ENCODE assay signal across 8 cellular contexts in the genomic region with DNA sequence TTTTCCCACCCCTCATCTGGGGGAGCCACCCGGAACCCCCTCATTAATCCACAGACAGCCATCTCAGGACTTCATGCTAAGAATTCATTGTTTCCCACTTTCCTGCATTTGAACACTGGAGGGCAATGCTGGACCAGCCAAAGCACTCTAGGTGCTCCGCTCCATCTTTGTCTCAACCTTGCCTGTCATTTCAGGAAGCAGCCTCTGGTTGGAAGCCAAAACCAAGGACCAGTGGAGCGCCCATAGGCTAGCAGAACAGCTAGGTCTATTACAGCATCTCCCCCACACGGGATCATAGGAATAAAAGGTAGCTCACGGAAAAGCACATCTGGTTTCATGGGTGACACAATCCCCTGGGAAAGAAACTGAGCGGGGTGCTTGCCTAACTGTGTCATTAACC.
DNase-seq lines count a peak whose midpoint lies in the region; ATAC-seq and TF ChIP-seq lines count a peak whose summit lies in the region.

No MANE protein-coding gene starts in this region.

- H3K4me3 Mint-ChIP-seq in activated CD4-positive, alpha-beta T cell treated with anti-CD3 and anti-CD28 coated beads, Interleukin-2, amount 10 ng/mL, durations not matched to agents 24 days and 14 days: no peak overlapping the region

- H3K27me3 ChIP-seq in KMS-11 (ENCODE audit: insufficient read depth, low read depth): no peaks in the 10 kb centered on the region
- peaks cover 30% of the 10 kb centered on the region for H3K27me3 ChIP-seq in gastroesophageal sphincter

- H3K27ac Mint-ChIP-seq in activated CD4-positive, alpha-beta T cell treated with anti-CD3 and anti-CD28 coated beads, Interleukin-2, amount 10 ng/mL, durations not matched to agents 24 days and 14 days: peak overlapping the region; percentile 48

- intact Hi-C loops in activated CD4-positive, alpha-beta T cell treated with anti-CD3 and anti-CD28 coated beads, Interleukin-2, amount 10 ng/mL, durations not matched to agents 24 days and 14 days (cut with micrococcal nuclease): no loop called here

- no peaks in the 10 kb centered on the region for H3K9me3 ChIP-seq in gastroesophageal sphincter

- H3K36me3 ChIP-seq in KMS-11 (ENCODE audit: insufficient read depth) (no peaks in the 10 kb centered on the region), gastroesophageal sphincter (no peaks in the 10 kb centered on the region)

- H3K4me3 ChIP-seq in KMS-11 (IDR thresholded peaks at IDR 0.05; ENCODE audit: insufficient read depth, low read depth, low read length) (no peak overlapping the region), gastroesophageal sphincter (no peak overlapping the region)

- 44 to 50% methylated on average over 2 to 5 of the region's 6 CpGs for WGBS in gastroesophageal sphincter (ENCODE audit: low coverage in 1 of 2), 2 donors

- no peak for TF ChIP-seq EP300 in gastroesophageal sphincter (IDR thresholded peaks at IDR 0.05)

- H3K9ac ChIP-seq in KMS-11: no peak overlapping the region

- TF ChIP-seq POLR2A in gastroesophageal sphincter (IDR thresholded peaks at IDR 0.05): no peak

- TF ChIP-seq CTCF in KMS-11 (conservative IDR thresholded peaks at IDR 0.05; ENCODE audit: low read depth, low read length): peak; percentile 71
- TF ChIP-seq CTCF in gastroesophageal sphincter (IDR thresholded peaks at IDR 0.05): peak; percentile 16 to 72 (median 62)

- no peak for DNase-seq in activated CD4-positive, alpha-beta T cell treated with anti-CD3 and anti-CD28 coated beads, Interleukin-2, amount 10 ng/mL, durations not matched to agents 24 days and 14 days
- DNase-seq in activated CD4-positive, alpha-beta T cell treated with anti-CD3 and anti-CD28 coated beads for 1 hour: no peak
- DNase-seq in T1000 (lab: John Stamatoyannopoulos, UW) (peak; percentile 2), nucleus accumbens (lab: John Stamatoyannopoulos, UW) (peak in 50 of 56 donors; percentile 4 to 77 (median 44))
- no peak for DNase-seq in activated CD4-positive, alpha-beta T cell treated with anti-CD3 and anti-CD28 coated beads, Interleukin-2, amount 50 U/mL, for 4 hours

- H3K27ac ChIP-seq in KMS-11: no peak overlapping the region
- no peak overlapping the region for H3K27ac ChIP-seq in gastroesophageal sphincter

- H3K4me1 Mint-ChIP-seq in activated CD4-positive, alpha-beta T cell treated with anti-CD3 and anti-CD28 coated beads, Interleukin-2, amount 10 ng/mL, durations not matched to agents 24 days and 14 days: no peaks in the 10 kb centered on the region

- no peaks in the 10 kb centered on the region for H4K20me1 ChIP-seq in KMS-11 (ENCODE audit: insufficient read depth)

- H3K36me3 Mint-ChIP-seq in activated CD4-positive, alpha-beta T cell treated with anti-CD3 and anti-CD28 coated beads, Interleukin-2, amount 10 ng/mL, durations not matched to agents 24 days and 14 days (ENCODE audit: low read depth): no peaks in the 10 kb centered on the region

- H3K4me2 ChIP-seq in KMS-11: peak overlapping the region; percentile 8; the same call in 1 of the 2 replicates

- no peaks in the 10 kb centered on the region for H3K27me3 Mint-ChIP-seq in activated CD4-positive, alpha-beta T cell treated with anti-CD3 and anti-CD28 coated beads, Interleukin-2, amount 10 ng/mL, durations not matched to agents 24 days and 14 days

- H3K79me2 ChIP-seq in KMS-11 (ENCODE audit: insufficient read depth, low read depth): no peaks in the 10 kb centered on the region

- ATAC-seq in gastroesophageal sphincter (no peak), HG03175 (IDR thresholded peaks at IDR 0.05; ENCODE audit: unreplicated experiment) (no peak)

- no peaks in the 10 kb centered on the region for H3K9me3 Mint-ChIP-seq in activated CD4-positive, alpha-beta T cell treated with anti-CD3 and anti-CD28 coated beads, Interleukin-2, amount 10 ng/mL, durations not matched to agents 24 days and 14 days

- peak overlapping the region; percentile 29; the same call in 1 of the 2 replicates for H2AFZ ChIP-seq in KMS-11 (ENCODE audit: low read depth)

- H3K4me1 ChIP-seq in KMS-11 (ENCODE audit: low read depth, poor library complexity, severe bottlenecking) (peaks cover 50% of the 10 kb centered on the region), gastroesophageal sphincter (peaks cover 0 to 6% (median 0%) of the 10 kb centered on the region in 3 donors)

Comparison
In these comparisons a context has a peak if more than half of its experiments do, and no peak if none do; other contexts are left out.
1. DNase-seq: peak in T1000 (single experiment) and nucleus accumbens (50 of 56); none in activated CD4-positive, alpha-beta T cell treated with anti-CD3 and anti-CD28 coated beads, Interleukin-2, amount 10 ng/mL, durations not matched to agents 24 days and 14 days (single experiment), activated CD4-positive, alpha-beta T cell treated with anti-CD3 and anti-CD28 coated beads for 1 hour (single experiment) and activated CD4-positive, alpha-beta T cell treated with anti-CD3 and anti-CD28 coated beads, Interleukin-2, amount 50 U/mL, for 4 hours (0 of 2).